Comparison of ENCODE assay signal across 24 cellular contexts in genomic region chr7:37428681-37429434, GRCh38. TPM values are rescaled to one million over a fixed set of nuclear protein-coding genes. Genes with fewer than 3 reads are reported as not detected.
"Had no signal": no experiment of that assay in that cellular context is flagged by ENCODE, and none has a peak within 500 bp of the region (broad histone marks: within the 10 kb centered on the region; RNA-seq: fewer than 3 reads in every experiment).

No MANE protein-coding gene starts in this region.

- H3K27me3 ChIP-seq: cardiac muscle cell, MG63, SJSA1 had no signal

- H3K27ac ChIP-seq: cardiac muscle cell, SJSA1 had no signal

- H3K9me3 Mint-ChIP-seq: activated naive CD4-positive, alpha-beta T cell treated with anti-CD3 and anti-CD28 coated beads for 36 hours; activated T-helper 17 cell treated with anti-CD3 and anti-CD28 coated beads, Interleukin-2, amount 50 U/mL, for 72 hours; brain had no signal

- H3K4me3 Mint-ChIP-seq: activated CD8-positive, alpha-beta memory T cell treated with anti-CD3 and anti-CD28 coated beads, Interleukin-2, amount 10 ng/mL, durations not matched to agents 7 days and 5 days; activated naive CD4-positive, alpha-beta T cell treated with anti-CD3 and anti-CD28 coated beads for 36 hours; activated naive CD8-positive, alpha-beta T cell; activated T-helper 17 cell treated with anti-CD3 and anti-CD28 coated beads, Interleukin-2, amount 50 U/mL, for 72 hours; brain had no signal

- H3K36me3 Mint-ChIP-seq: activated CD8-positive, alpha-beta memory T cell treated with anti-CD3 and anti-CD28 coated beads, Interleukin-2, amount 10 ng/mL, durations not matched to agents 7 days and 5 days had no signal

- H3K27ac Mint-ChIP-seq: activated CD8-positive, alpha-beta memory T cell treated with anti-CD3 and anti-CD28 coated beads, Interleukin-2, amount 10 ng/mL, durations not matched to agents 7 days and 5 days; activated naive CD4-positive, alpha-beta T cell treated with anti-CD3 and anti-CD28 coated beads for 36 hours; activated T-helper 17 cell treated with anti-CD3 and anti-CD28 coated beads, Interleukin-2, amount 50 U/mL, for 72 hours; brain had no signal

- H3K9me3 ChIP-seq: MG63, SJSA1 had no signal

- DNase-seq: activated CD4-positive, alpha-beta T cell treated with anti-CD3 and anti-CD28 coated beads for 4 hours; activated CD4-positive, alpha-beta T cell treated with anti-CD3 and anti-CD28 coated beads, Interleukin-2, amount 50 U/mL, for 48 hours; activated CD8-positive, alpha-beta memory T cell treated with anti-CD3 and anti-CD28 coated beads, Interleukin-2, amount 10 ng/mL, durations not matched to agents 7 days and 5 days; activated gamma-delta T cell; activated naive CD4-positive, alpha-beta T cell treated with anti-CD3 and anti-CD28 coated beads for 36 hours; activated T-cell treated with anti-CD3 and anti-CD28 coated beads, Interleukin-2, amount 50 U/mL, for 48 hours; MG63; NCI-H1105; NCI-H1436; NCI-H187; NCI-H2081; NCI-H510A treated with DMSO at 0.1 percent for 48 hours; NCI-H69; SHP77; SW 1271 had no signal

- H3K27me3 Mint-ChIP-seq: activated naive CD8-positive, alpha-beta T cell; activated T-helper 17 cell treated with anti-CD3 and anti-CD28 coated beads, Interleukin-2, amount 50 U/mL, for 72 hours had no signal

- ATAC-seq: activated CD4-positive, CD25-positive, alpha-beta regulatory T cell treated with anti-CD3 and anti-CD28 coated beads, Interleukin-2, amount 50 U/mL, for 24 hours; activated CD8-positive, alpha-beta memory T cell treated with anti-CD3 and anti-CD28 coated beads, Interleukin-2, amount 10 ng/mL, durations not matched to agents 7 days and 5 days; activated T-helper 17 cell treated with anti-CD3 and anti-CD28 coated beads, Interleukin-2, amount 50 U/mL, for 72 hours; SK-N-SH treated with all-trans-retinoic acid at 6 μM for 48 hours had no signal

- FAIRE-seq: astrocyte, RCC 7860 had no signal

- H3K4me3 ChIP-seq: cardiac muscle cell, MG63, SJSA1 had no signal

- H3K4me1 ChIP-seq: SJSA1 had no signal

- H3K36me3 ChIP-seq: cardiac muscle cell, MG63, SJSA1 had no signal

RNA-seq across cellular contexts. Expression of gene ELMO1, which starts 19.8 kb away (rescaled TPM):
- total RNA-seq: SJSA1 had no signal
